9 cellular contexts compared by ENCODE assay signal in the genomic region with DNA sequence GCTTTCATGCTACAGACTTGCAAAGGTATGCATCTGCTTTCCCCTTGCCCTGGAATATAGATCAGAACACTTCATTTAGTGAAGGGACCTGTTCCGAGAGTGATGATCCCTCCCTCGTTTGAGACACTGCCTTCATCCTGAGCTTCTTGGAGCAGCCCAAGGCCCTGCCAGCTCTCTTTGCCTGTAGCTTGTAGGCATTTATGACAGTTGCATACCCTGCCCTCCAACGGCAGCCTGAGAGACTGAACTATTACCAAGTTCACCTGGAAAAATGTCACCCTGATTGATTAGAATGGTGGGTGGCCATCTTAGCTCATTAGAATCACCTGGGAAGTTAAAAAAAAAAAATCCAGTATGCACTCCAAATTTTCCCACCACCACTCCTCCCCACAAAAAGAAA. TPM values are rescaled to one million over a fixed set of nuclear protein-coding genes. Genes with fewer than 3 reads are reported as not detected.
DNase-seq lines count a peak whose midpoint lies in the region; ATAC-seq and TF ChIP-seq lines count a peak whose summit lies in the region.
"Had no signal": no experiment of that assay in that cellular context is flagged by ENCODE, and none has a peak within 500 bp of the region (broad histone marks: within the 10 kb centered on the region; RNA-seq: fewer than 3 reads in every experiment).

No MANE protein-coding gene starts in this region.

- no peak overlapping the region for H3K4me2 ChIP-seq in mesendoderm (ENCODE audit: low read length)

- H2BK5ac ChIP-seq in mesendoderm (ENCODE audit: low read length) = no peak overlapping the region

- peak overlapping the region; percentile 24 for H3K23ac ChIP-seq in mesendoderm (ENCODE audit: low read length)

- no peak overlapping the region for H3K56ac ChIP-seq in mesendoderm (ENCODE audit: low read length)

- no peak for TF ChIP-seq CTCF in brain (conservative IDR thresholded peaks at IDR 0.05)
- TF ChIP-seq CTCF in thoracic aorta (IDR thresholded peaks at IDR 0.05) = no peak

- H3K4me1 ChIP-seq in mesendoderm (ENCODE audit: control insufficient read depth, low read depth, low read length) (no peaks in the 10 kb centered on the region), thoracic aorta (ENCODE audit: control insufficient read depth in 1 of 2, low read depth in 2 of 2) (peaks cover 15 to 17% of the 10 kb centered on the region in 2 donors)

- DNase-seq in activated naive CD4-positive, alpha-beta T cell treated with anti-CD3 and anti-CD28 coated beads, Interleukin-2, amount 10 ng/mL, durations not matched to agents 7 days and 5 days = no peak
- no peak for DNase-seq in activated naive CD4-positive, alpha-beta T cell treated with Interleukin-2 at 50 U/mL for 16 hours
- DNase-seq in mesendoderm (no peak), thoracic aorta (ENCODE audit: low spot score) (no peak), NCI-H2107 (lab: John Stamatoyannopoulos, UW) (no peak), DMS53 (lab: John Stamatoyannopoulos, UW) (no peak), NCI-H1092 (lab: John Stamatoyannopoulos, UW) (no peak)

- peaks cover 62% of the 10 kb centered on the region for H3K27me3 Mint-ChIP-seq in activated naive CD4-positive, alpha-beta T cell treated with anti-CD3 and anti-CD28 coated beads, Interleukin-2, amount 10 ng/mL, durations not matched to agents 7 days and 5 days
- H3K27me3 Mint-ChIP-seq in brain = peaks cover 27% of the 10 kb centered on the region

- H3K27ac ChIP-seq in mesendoderm (ENCODE audit: low read depth, low read length) = no peak overlapping the region
- H3K27ac ChIP-seq in thoracic aorta = no peak overlapping the region

- H3K79me1 ChIP-seq in mesendoderm (ENCODE audit: low read length) = no peaks in the 10 kb centered on the region

- no peaks in the 10 kb centered on the region for H3K9me3 Mint-ChIP-seq in activated naive CD4-positive, alpha-beta T cell treated with anti-CD3 and anti-CD28 coated beads, Interleukin-2, amount 10 ng/mL, durations not matched to agents 7 days and 5 days
- peaks cover 0 to 6% (median 0%) of the 10 kb centered on the region in 5 experiments for H3K9me3 Mint-ChIP-seq in brain

- no peaks in the 10 kb centered on the region for H3K36me3 ChIP-seq in mesendoderm (ENCODE audit: control insufficient read depth, insufficient read depth, low read length)
- no peaks in the 10 kb centered on the region for H3K36me3 ChIP-seq in thoracic aorta

- no peak overlapping the region for H3K18ac ChIP-seq in mesendoderm (ENCODE audit: low read length)

- no CpG with 5 or more reads among the region's 3 CpGs for WGBS in mesendoderm (ENCODE audit: extremely low coverage, insufficient coverage, low lambda C conversion rate)

- H3K4me3 ChIP-seq in mesendoderm (ENCODE audit: low read length) (no peak overlapping the region), thoracic aorta (peak overlapping the region; percentile 95)

- H3K9ac ChIP-seq in mesendoderm (ENCODE audit: low read length) = no peak overlapping the region

- peak overlapping the region; percentile 13 for H3K4me3 Mint-ChIP-seq in activated naive CD4-positive, alpha-beta T cell treated with anti-CD3 and anti-CD28 coated beads, Interleukin-2, amount 10 ng/mL, durations not matched to agents 7 days and 5 days
- H3K4me3 Mint-ChIP-seq in brain = peak overlapping the region; percentile 96 to 99 (median 97)

- H3K4ac ChIP-seq in mesendoderm (ENCODE audit: low read depth, low read length) = no peak overlapping the region

- H4K5ac ChIP-seq in mesendoderm (ENCODE audit: low read length) = no peak overlapping the region

- no peaks in the 10 kb centered on the region for H3K9me3 ChIP-seq in thoracic aorta

- ATAC-seq in thoracic aorta (ENCODE audit: insufficient number of reproducible peaks, low FRiP score, low read depth) = no peak

- CTCF ChIA-PET in activated naive CD4-positive, alpha-beta T cell treated with anti-CD3 and anti-CD28 coated beads, Interleukin-2, amount 10 ng/mL, durations not matched to agents 7 days and 5 days (lab: Charles Lee) = interaction anchor here (1.9 to 6.4 kb wide), 3 partner anchors 19 to 193 kb away, joined by 6 to 42 read pairs (median 9); no protein-coding TSS in a partner anchor

- no peak overlapping the region for H2AK5ac ChIP-seq in mesendoderm (ENCODE audit: low read length)

- H3K4me1 Mint-ChIP-seq in activated naive CD4-positive, alpha-beta T cell treated with anti-CD3 and anti-CD28 coated beads, Interleukin-2, amount 10 ng/mL, durations not matched to agents 7 days and 5 days = peaks cover 16% of the 10 kb centered on the region
- H3K4me1 Mint-ChIP-seq in brain = peaks cover 37% of the 10 kb centered on the region

- H3K79me2 ChIP-seq in mesendoderm (ENCODE audit: control insufficient read depth, insufficient read depth, low read length) = no peaks in the 10 kb centered on the region

- H3K27me3 ChIP-seq in mesendoderm (ENCODE audit: insufficient read depth, low read length, poor library complexity) (peaks cover 6% of the 10 kb centered on the region), thoracic aorta (replicated peaks; ENCODE audit: insufficient read depth) (no peaks in the 10 kb centered on the region)

- no peak overlapping the region for H2BK120ac ChIP-seq in mesendoderm (ENCODE audit: low read depth, low read length)

- no peak overlapping the region for H3K27ac Mint-ChIP-seq in activated naive CD4-positive, alpha-beta T cell treated with anti-CD3 and anti-CD28 coated beads, Interleukin-2, amount 10 ng/mL, durations not matched to agents 7 days and 5 days
- peak overlapping the region; percentile 68 to 95 (median 85) for H3K27ac Mint-ChIP-seq in brain
- H3K27ac Mint-ChIP-seq: activated CD8-positive, alpha-beta T cell treated with anti-CD3 and anti-CD28 coated beads, Interleukin-2, amount 10 ng/mL, durations not matched to agents 7 days and 5 days had no signal

- H2BK15ac ChIP-seq in mesendoderm (replicated peaks; ENCODE audit: low read depth) = no peak overlapping the region

- no peak overlapping the region for H4K8ac ChIP-seq in mesendoderm (ENCODE audit: low read depth, low read length)

- H3K36me3 Mint-ChIP-seq in activated naive CD4-positive, alpha-beta T cell treated with anti-CD3 and anti-CD28 coated beads, Interleukin-2, amount 10 ng/mL, durations not matched to agents 7 days and 5 days = no peaks in the 10 kb centered on the region
- peaks cover 13% of the 10 kb centered on the region for H3K36me3 Mint-ChIP-seq in brain

RNA-seq across cellular contexts. Expression of a gene that starts 1.5 kb away (rescaled TPM):
- 30.9 TPM for polyA plus RNA-seq in brain (ENCODE audit: insufficient read depth, low read depth, low replicate concordance)
- 17.7 TPM for polyA plus RNA-seq in mesendoderm (2013, experiment 1 of 2)
- polyA plus RNA-seq in mesendoderm (2013, experiment 2 of 2) = 18.7 TPM
- total RNA-seq in thoracic aorta = 10 to 100 TPM; 45.2 to 78.0 TPM

RNA-seq across cellular contexts. Expression of a gene that starts 54.9 kb away (rescaled TPM):
- polyA plus RNA-seq in brain (ENCODE audit: insufficient read depth, low read depth, low replicate concordance) = 30.2 TPM
- 35.2 TPM for polyA plus RNA-seq in mesendoderm (2013, experiment 1 of 2)
- polyA plus RNA-seq in mesendoderm (2013, experiment 2 of 2) = 34.7 TPM
- total RNA-seq in thoracic aorta = 10 to 100 TPM; 39.1 to 46.0 TPM
